In genomic region chr3:36461588-36461987, GRCh38 we compare ENCODE assay signal across 21 cellular contexts.
DNase-seq lines count a peak whose midpoint lies in the region; FAIRE-seq and TF ChIP-seq lines count a peak whose summit lies in the region.
"Had no signal": no experiment of that assay in that cellular context is flagged by ENCODE, and none has a peak within 500 bp of the region (broad histone marks: within the 10 kb centered on the region; RNA-seq: fewer than 3 reads in every experiment).

No MANE protein-coding gene starts in this region.

- H3K79me2 ChIP-seq in GM23248 (ENCODE audit: insufficient read depth): no peaks in the 10 kb centered on the region

- TF ChIP-seq POLR2A in adrenal gland (IDR thresholded peaks at IDR 0.05): no peak

- no peaks in the 10 kb centered on the region for H4K20me1 ChIP-seq in GM23248 (ENCODE audit: insufficient read depth)
- H4K20me1 ChIP-seq: BLaER1 had no signal

- no peak overlapping the region for H3K9ac ChIP-seq in GM23248
- H3K9ac ChIP-seq: BLaER1 had no signal

- H2AFZ ChIP-seq in GM23248: no peak overlapping the region

- H3K36me3 ChIP-seq in GM23248 (ENCODE audit: low read depth): no peaks in the 10 kb centered on the region
- H3K36me3 ChIP-seq in adrenal gland (replicated peaks in 1 of 2): no peaks in the 10 kb centered on the region
- H3K36me3 ChIP-seq: BLaER1 had no signal

- no peak overlapping the region for H3K4me3 ChIP-seq in GM23248
- H3K4me3 ChIP-seq in fibroblast of pulmonary artery (replicated peaks; ENCODE audit: low read depth, low read length): no peak overlapping the region
- no peak overlapping the region for H3K4me3 ChIP-seq in adrenal gland
- H3K4me3 ChIP-seq: BLaER1 had no signal

- no peak for FAIRE-seq in urothelium cell line (lab: Jason Lieb, UNC)
- FAIRE-seq: GM18507 had no signal

- H3K9me3 ChIP-seq in GM23248 (ENCODE audit: low read depth) (no peaks in the 10 kb centered on the region), adrenal gland (replicated peaks in 1 of 3) (no peaks in the 10 kb centered on the region)

- TF ChIP-seq CTCF in fibroblast of pulmonary artery (IDR thresholded peaks at IDR 0.05; ENCODE audit: low read length, missing control alignments) (no peak), adrenal gland (IDR thresholded peaks at IDR 0.05) (no peak)

- in situ Hi-C loops in GM23248 (cut with MboI): no loop called here

- DNase-seq in GM23248 (peak; percentile 85), amniotic epithelial cell (ENCODE audit: low read depth) (peak; percentile 0), fibroblast of pulmonary artery (ENCODE audit: low read depth) (peak; percentile 12), urothelium cell line (ENCODE audit: low spot score) (no peak), NCI-H2171 (lab: John Stamatoyannopoulos, UW) (no peak), adrenal gland (no peak), inferior parietal cortex (ENCODE audit: extremely low spot score) (no peak)
- DNase-seq: activated CD8-positive, alpha-beta T cell treated with anti-CD3 and anti-CD28 coated beads, Interleukin-2, amount 10 ng/mL, durations not matched to agents 7 days and 5 days; activated gamma-delta T cell treated with Interleukin-2 at 50 U/mL for 16 hours; amygdala; Calu3; KG1; mesendoderm; NCI-H1694; NCI-H69; occipital lobe; stimulated activated CD4-positive, alpha-beta T cell treated with anti-CD3 and anti-CD28 coated beads, Interleukin-2, amount 100 ng/mL, for 48 hours; stimulated activated naive B cell treated with anti-CD40 and anti-IgM and Interleukin-4, amounts not matched to agents 10 μg/mL and 1 μg/mL and 100 μg/mL, for 72 hours had no signal

- peaks cover 10% of the 10 kb centered on the region for H3K4me1 ChIP-seq in GM23248 (ENCODE audit: insufficient read depth)
- no peaks in the 10 kb centered on the region for H3K4me1 ChIP-seq in adrenal gland (replicated peaks in 1 of 2)
- H3K4me1 ChIP-seq: BLaER1 had no signal

- intact Hi-C loops in adrenal gland (cut with DNase I): no loop called here

- H3K9me2 ChIP-seq in GM23248 (ENCODE audit: insufficient read depth): no peaks in the 10 kb centered on the region

- H3K27ac ChIP-seq in GM23248 (peak overlapping the region; percentile 10; the same call in 1 of the 2 replicates), adrenal gland (no peak overlapping the region)
- H3K27ac ChIP-seq: BLaER1, epithelial cell of prostate had no signal

- H3F3A ChIP-seq in GM23248 (ENCODE audit: insufficient read depth): peaks cover 15% of the 10 kb centered on the region

- no peaks in the 10 kb centered on the region for H3K27me3 ChIP-seq in GM23248 (replicated peaks; ENCODE audit: insufficient read depth)
- H3K27me3 ChIP-seq in adrenal gland: no peaks in the 10 kb centered on the region
- H3K27me3 ChIP-seq: BLaER1 had no signal

- H3K4me2 ChIP-seq in GM23248 (ENCODE audit: unreplicated experiment): no peak overlapping the region
- H3K4me2 ChIP-seq: BLaER1 had no signal

Comparison
In these comparisons a context has a peak if more than half of its experiments do, and no peak if none do; other contexts are left out.
1. DNase-seq: peak in GM23248 (single experiment), amniotic epithelial cell (single experiment) and fibroblast of pulmonary artery (single experiment); none in urothelium cell line (single experiment), NCI-H2171 (single experiment), adrenal gland (0 of 7) and inferior parietal cortex (single experiment).